18 cellular contexts compared by ENCODE assay signal in genomic region chr18:48085781-48086487, GRCh38.
"Had no signal": no experiment of that assay in that cellular context is flagged by ENCODE, and none has a peak within 500 bp of the region (broad histone marks: within the 10 kb centered on the region; RNA-seq: fewer than 3 reads in every experiment).

No MANE protein-coding gene starts in this region.

- H3K4me1 ChIP-seq: right lobe of liver, suprapubic skin, upper lobe of right lung had no signal

- H3K36me3 Mint-ChIP-seq: mesothelial cell of epicardium; naive thymus-derived CD8-positive, alpha-beta T cell; stimulated activated memory B cell treated with anti-CD40 and anti-IgM and Interleukin-4, amounts not matched to agents 10 μg/mL and 1 μg/mL and 100 μg/mL, for 72 hours had no signal

- H3K27ac Mint-ChIP-seq: activated T-helper 1 cell treated with anti-CD3 and anti-CD28 coated beads, Interleukin-12 subunit alpha, Interleukin-12 subunit beta, Interleukin-2, Interleukin-4 antibody, amounts not matched to agents 30 ng/mL and 10 ng/mL and 1 ng/mL, durations not matched to agents 14 hours and 24 hours and 36 hours; dendritic cell treated with granulocyte-macrophage colony-stimulating factor and Interleukin-4, amounts not matched to agents 40 ng/mL and 50 ng/mL, for 4 days; endodermal cell; mesothelial cell of epicardium; naive thymus-derived CD8-positive, alpha-beta T cell; stimulated activated memory B cell treated with anti-CD40 and anti-IgM and Interleukin-4, amounts not matched to agents 10 μg/mL and 1 μg/mL and 100 μg/mL, for 72 hours had no signal

- DNase-seq: activated CD4-positive, alpha-beta T cell treated with anti-CD3 and anti-CD28 coated beads for 48 hours; activated naive CD4-positive, alpha-beta T cell treated with anti-CD3 and anti-CD28 coated beads, Interleukin-2, amount 50 U/mL, for 16 hours; endodermal cell; foreskin melanocyte; head of caudate nucleus; naive thymus-derived CD8-positive, alpha-beta T cell; right lobe of liver; spleen; stimulated activated CD4-positive, alpha-beta T cell treated with anti-CD3 and anti-CD28 coated beads, Interleukin-1b, Interleukin-23, amount 100 ng/mL, for 48 hours; T-helper 1 cell; upper lobe of right lung; WERI-Rb-1 had no signal

- H3K9me3 ChIP-seq: adrenal gland, right lobe of liver, spleen, suprapubic skin, upper lobe of right lung had no signal

- ATAC-seq: naive thymus-derived CD8-positive, alpha-beta T cell; right lobe of liver; stimulated activated memory B cell treated with anti-CD40 and anti-IgM and Interleukin-4, amounts not matched to agents 10 μg/mL and 1 μg/mL and 100 μg/mL, for 72 hours; upper lobe of right lung had no signal

- H3K27ac ChIP-seq: adrenal gland, right lobe of liver, spleen, suprapubic skin, upper lobe of right lung, WERI-Rb-1 had no signal

- H3K4me1 Mint-ChIP-seq: naive thymus-derived CD8-positive, alpha-beta T cell; stimulated activated memory B cell treated with anti-CD40 and anti-IgM and Interleukin-4, amounts not matched to agents 10 μg/mL and 1 μg/mL and 100 μg/mL, for 72 hours had no signal

- H3K4me3 Mint-ChIP-seq: activated T-helper 1 cell treated with anti-CD3 and anti-CD28 coated beads, Interleukin-12 subunit alpha, Interleukin-12 subunit beta, Interleukin-2, Interleukin-4 antibody, amounts not matched to agents 30 ng/mL and 10 ng/mL and 1 ng/mL, durations not matched to agents 14 hours and 24 hours and 36 hours; dendritic cell treated with granulocyte-macrophage colony-stimulating factor and Interleukin-4, amounts not matched to agents 40 ng/mL and 50 ng/mL, for 4 days; endodermal cell; mesothelial cell of epicardium; naive thymus-derived CD8-positive, alpha-beta T cell; stimulated activated memory B cell treated with anti-CD40 and anti-IgM and Interleukin-4, amounts not matched to agents 10 μg/mL and 1 μg/mL and 100 μg/mL, for 72 hours had no signal

- H3K36me3 ChIP-seq: adrenal gland, right lobe of liver, spleen, suprapubic skin, upper lobe of right lung, WERI-Rb-1 had no signal

- H3K4me3 ChIP-seq: adrenal gland, right lobe of liver, spleen, suprapubic skin, upper lobe of right lung had no signal

- H3K9me3 Mint-ChIP-seq: activated T-helper 1 cell treated with anti-CD3 and anti-CD28 coated beads, Interleukin-12 subunit alpha, Interleukin-12 subunit beta, Interleukin-2, Interleukin-4 antibody, amounts not matched to agents 30 ng/mL and 10 ng/mL and 1 ng/mL, durations not matched to agents 14 hours and 24 hours and 36 hours; dendritic cell treated with granulocyte-macrophage colony-stimulating factor and Interleukin-4, amounts not matched to agents 40 ng/mL and 50 ng/mL, for 4 days; endodermal cell; mesothelial cell of epicardium; naive thymus-derived CD8-positive, alpha-beta T cell; stimulated activated memory B cell treated with anti-CD40 and anti-IgM and Interleukin-4, amounts not matched to agents 10 μg/mL and 1 μg/mL and 100 μg/mL, for 72 hours had no signal

- H3K27me3 ChIP-seq: adrenal gland, right lobe of liver, spleen, suprapubic skin, upper lobe of right lung had no signal
